Comparison of ENCODE assay signal across 8 cellular contexts in the genomic region with DNA sequence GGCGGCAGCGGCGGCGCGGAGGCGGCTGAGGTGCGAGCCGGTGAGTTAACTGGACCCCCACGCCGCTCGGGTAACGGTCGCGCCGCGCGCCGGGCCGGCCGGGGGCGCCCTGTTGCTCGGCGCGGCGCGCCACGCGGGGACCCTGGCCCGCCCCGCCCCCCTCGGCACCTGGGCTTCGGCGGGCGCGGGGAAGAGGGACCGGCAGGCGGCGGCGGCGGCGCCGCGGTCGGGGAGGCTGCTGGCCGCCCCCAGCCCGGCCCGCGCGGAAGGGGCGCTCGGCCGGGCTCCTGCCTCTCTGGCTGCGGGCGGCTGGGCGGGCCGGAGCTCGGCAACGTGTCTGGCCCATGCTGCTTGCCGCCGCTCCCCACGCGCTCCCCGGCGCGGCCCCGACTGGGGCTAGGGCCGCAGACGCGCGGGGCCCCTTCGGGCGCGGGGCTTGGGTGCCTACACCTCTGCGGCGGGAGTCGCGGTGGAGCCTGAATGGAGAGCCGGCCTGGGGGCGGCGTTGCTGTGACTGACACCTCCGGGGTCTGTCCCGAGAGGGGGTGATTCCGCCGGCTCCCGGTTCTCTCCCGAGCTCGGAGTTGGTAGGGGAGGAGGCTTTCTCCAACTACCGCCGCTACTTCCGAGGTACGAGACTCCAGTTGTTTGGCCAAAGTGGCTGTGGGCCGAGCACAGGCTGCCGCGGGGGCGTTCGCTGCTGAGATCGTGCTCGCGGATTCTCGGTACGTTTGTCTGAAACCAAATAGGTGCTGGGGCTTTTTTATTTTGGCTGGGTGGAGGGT. TPM values are rescaled to one million over a fixed set of nuclear protein-coding genes. Genes with fewer than 3 reads are reported as not detected.
DNase-seq lines count a peak whose midpoint lies in the region; ATAC-seq and TF ChIP-seq lines count a peak whose summit lies in the region.

No MANE protein-coding gene starts in this region.

- H3K9me3 ChIP-seq in SJCRH30 (replicated peaks) (no peaks in the 10 kb centered on the region), adrenal gland (replicated peaks in 1 of 3) (no peaks in the 10 kb centered on the region), right cardiac atrium (ENCODE audit: control insufficient read depth, low read length) (no peaks in the 10 kb centered on the region), psoas muscle (no peaks in the 10 kb centered on the region)

- TF ChIP-seq CTCF in adrenal gland (IDR thresholded peaks at IDR 0.05) = no peak
- no peak for TF ChIP-seq CTCF in psoas muscle (IDR thresholded peaks at IDR 0.05)

- no peaks in the 10 kb centered on the region for H3K4me1 ChIP-seq in SJCRH30
- H3K4me1 ChIP-seq in adrenal gland (replicated peaks in 1 of 2) = peaks cover 0 to 18% of the 10 kb centered on the region in 2 donors
- H3K4me1 ChIP-seq in right cardiac atrium (ENCODE audit: control insufficient read depth, insufficient read depth, low read length) = no peaks in the 10 kb centered on the region
- peaks cover 25% of the 10 kb centered on the region for H3K4me1 ChIP-seq in psoas muscle

- WGBS in adrenal gland, 4 donors = 0% methylated on average over 13 to 101 of the region's 101 CpGs
- WGBS in right cardiac atrium = under 1% methylated on average over 98 of the region's 101 CpGs
- 0 to 1% (median 1%) methylated on average over 49 to 99 of the region's 101 CpGs for WGBS in psoas muscle, 3 donors

- DNase-seq in D341Med (ENCODE audit: low spot score) (peak; percentile 82), SJCRH30 (peak; percentile 62 to 73), adrenal gland (peak; percentile 37 to 60 (median 46)), right cardiac atrium (peak; percentile 59 to 81 (median 68)), psoas muscle (peak; percentile 50 to 67), OCI-M2 (lab: John Stamatoyannopoulos, UW; ENCODE audit: unreplicated experiment) (no peak)

- H3K27me3 ChIP-seq in SJCRH30 (peaks cover 11% of the 10 kb centered on the region; the same call in 1 of the 2 replicates), adrenal gland (no peaks in the 10 kb centered on the region), right cardiac atrium (ENCODE audit: control insufficient read depth, insufficient read depth) (no peaks in the 10 kb centered on the region), psoas muscle (ENCODE audit: insufficient read depth in 3 of 3, low read length in 2 of 3) (no peaks in the 10 kb centered on the region)

- H3K36me3 ChIP-seq in SJCRH30 = no peaks in the 10 kb centered on the region
- no peaks in the 10 kb centered on the region for H3K36me3 ChIP-seq in adrenal gland (replicated peaks in 1 of 2)
- H3K36me3 ChIP-seq in psoas muscle (ENCODE audit: insufficient read depth in 1 of 2, low read depth in 1 of 2) = no peaks in the 10 kb centered on the region

- H3K27ac ChIP-seq in SJCRH30 = peak overlapping the region; percentile 38
- H3K27ac ChIP-seq in adrenal gland = peak overlapping the region in 3 of 5 donors; percentile 78 to 93 (median 88)
- H3K27ac ChIP-seq in right cardiac atrium (ENCODE audit: low read length) = peak overlapping the region; percentile 33
- H3K27ac ChIP-seq in psoas muscle = peak overlapping the region; percentile 97

- intact Hi-C loops in adrenal gland (cut with DNase I) (loop anchor here in 1 of 2 donors (5.0 kb wide), 1 partner anchor 94 kb away; no protein-coding TSS in a partner anchor), right cardiac atrium (cut with DNase I) (no loop called here), psoas muscle (cut with DNase I) (loop anchor here in 1 of 2 donors (5.0 kb wide), 3 partner anchors 96 to 166 kb away; no protein-coding TSS in a partner anchor)

- peak in 1 of 2 donors; percentile 21 for TF ChIP-seq POLR2A in adrenal gland (IDR thresholded peaks at IDR 0.05)

- H3K4me3 ChIP-seq in SJCRH30 (peak overlapping the region; percentile 97), adrenal gland (peak overlapping the region in 3 of 4 donors; percentile 28 to 96 (median 50)), right cardiac atrium (ENCODE audit: low read length) (peak overlapping the region; percentile 89), psoas muscle (peak overlapping the region; percentile 89)

- ATAC-seq in GM19455 (IDR thresholded peaks at IDR 0.05; ENCODE audit: unreplicated experiment) = peak; percentile 40
- peak; percentile 28 for ATAC-seq in HG03521 (IDR thresholded peaks at IDR 0.05; ENCODE audit: unreplicated experiment)
- peak; percentile 54 to 70 for ATAC-seq in right cardiac atrium
- peak; percentile 23 to 43 (median 37) for ATAC-seq in psoas muscle

RNA-seq across cellular contexts. Expression of a gene that starts 0.5 kb away (rescaled TPM):
- 54.4 and 55.1 TPM in 2 replicates for total RNA-seq in SJCRH30 (2014; rRNA removed; shearing (Covaris generic))
- total RNA-seq in adrenal gland = 10 to 100 TPM in 4 of 8 donors, 1 to 10 TPM in 4; 5.5 to 26.9 (median 12.4) TPM
- polyA plus RNA-seq in adrenal gland = 1 to 10 TPM in 2 of 3 donors, under 1 TPM in 1; 0.98 to 3.7 (median 1.8) TPM
- 10 to 100 TPM; 13.7 to 25.3 (median 17.0) TPM for total RNA-seq in right cardiac atrium
- polyA plus RNA-seq in right cardiac atrium = 1.3 TPM
- 10 to 100 TPM; 21.5 to 67.4 (median 33.9) TPM for total RNA-seq in psoas muscle
- polyA plus RNA-seq in psoas muscle = 10 to 100 TPM in 1 of 3 donors, 1 to 10 TPM in 2; 6.4 to 10.9 (median 7.5) TPM

Comparison
In these comparisons a context has a peak if more than half of its experiments do, and no peak if none do; other contexts are left out.
1. H3K27ac ChIP-seq: peak in every context shown above with its lines; median percentile 97 in psoas muscle; 88 in adrenal gland; 38 in SJCRH30; 33 in right cardiac atrium.